22 cellular contexts compared by ENCODE assay signal in the genomic region with DNA sequence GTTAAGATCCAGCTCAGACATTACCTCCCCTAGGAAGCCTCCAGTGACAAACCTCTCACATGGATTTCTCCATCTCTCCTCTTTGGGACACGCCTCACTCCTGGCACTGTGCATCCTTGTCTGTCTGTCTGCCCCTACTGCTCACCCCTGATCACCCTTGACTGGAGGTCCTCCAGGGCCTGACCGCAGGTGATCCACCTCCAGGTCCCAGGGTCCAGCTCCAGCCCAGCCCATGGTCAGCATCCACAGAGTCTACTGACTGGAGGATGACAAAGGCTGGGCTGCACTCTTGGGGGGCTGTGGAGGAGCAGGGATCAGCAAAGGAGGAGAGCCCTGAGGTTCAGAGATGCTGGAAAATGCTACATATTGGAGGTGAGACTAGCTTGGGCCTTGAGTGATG.
DNase-seq lines count a peak whose midpoint lies in the region; ATAC-seq, FAIRE-seq and TF ChIP-seq lines count a peak whose summit lies in the region.
"Had no signal": no experiment of that assay in that cellular context is flagged by ENCODE, and none has a peak within 500 bp of the region (broad histone marks: within the 10 kb centered on the region; RNA-seq: fewer than 3 reads in every experiment).

No MANE protein-coding gene starts in this region.

- no peaks in the 10 kb centered on the region; the same call in 1 of the 2 replicates for H3K27me3 ChIP-seq in H9 (ENCODE audit: insufficient read depth, low read length)
- H3K27me3 ChIP-seq in H1 (replicated peaks in 1 of 4; ENCODE audit: control insufficient read depth in 3 of 4, extremely low read depth in 1 of 4, insufficient read depth in 3 of 4, low read length in 3 of 4), result no peaks in the 10 kb centered on the region
- H3K27me3 ChIP-seq in osteoblast (ENCODE audit: insufficient read depth, low read length), result no peaks in the 10 kb centered on the region
- H3K27me3 ChIP-seq: BLaER1 treated with 17β-estradiol and CSF1 and Interleukin-3, amounts not matched to agents 10 nM and 100 nM had no signal

- peaks cover 16 to 25% of the 10 kb centered on the region in 2 experiments for H3K4me1 Mint-ChIP-seq in H9
- H3K4me1 Mint-ChIP-seq: B cell had no signal

- CTCF ChIA-PET in H1 (lab: Charles Lee; ENCODE audit: partially characterized antibody), result interaction anchor here (2.3 to 4.1 kb wide), 3 partner anchors 22 to 138 kb away, joined by 8 to 28 read pairs (median 10); no protein-coding TSS in a partner anchor

- WGBS in H9 (ENCODE audit: extremely low coverage, insufficient read length, low lambda C conversion rate), result no CpG with 5 or more reads among the region's 2 CpGs
- WGBS in H1 (ENCODE audit: extremely low coverage in 1 of 2, insufficient coverage in 1 of 2, insufficient read length in 1 of 2, insufficient replicate concordance in 2 of 2, low coverage in 1 of 2, low lambda C conversion rate in 2 of 2, missing lambda C conversion rate in 1 of 2), 2 experiments, result 95% methylated on average over 2 of the region's 2 CpGs; no CpG with 5 or more reads in 1 of the 2 experiments

- no peak for TF ChIP-seq RAD21 in H1 (IDR thresholded peaks at IDR 0.05 in 1 of 2, conservative IDR thresholded peaks at IDR 0.05 in 1 of 2; ENCODE audit: low read depth in 2 of 2, low read length in 2 of 2)

- peaks cover 2% of the 10 kb centered on the region for H3K27me3 Mint-ChIP-seq in H9 (ENCODE audit: low read depth)
- H3K27me3 Mint-ChIP-seq: B cell; CD4-positive, alpha-beta T cell had no signal

- POLR2A ChIA-PET in H1 (lab: Charles Lee; ENCODE audit: partially characterized antibody), result no interaction called here

- H3K4me2 ChIP-seq in H9 (ENCODE audit: insufficient read depth, insufficient read length, low read length) (no peak overlapping the region), H1 (ENCODE audit: insufficient read depth in 1 of 2, low read depth in 2 of 2, low read length in 2 of 2) (peak overlapping the region in 1 of 2 experiments; percentile 61; a peak in 1 of 4 replicates), osteoblast (ENCODE audit: insufficient read depth, low read length) (no peak overlapping the region)
- H3K4me2 ChIP-seq: A549; BLaER1 treated with 17β-estradiol and CSF1 and Interleukin-3, amounts not matched to agents 10 nM and 100 nM had no signal

- H3K56ac ChIP-seq in H9 (ENCODE audit: insufficient read length, low read depth, low read length) (no peak overlapping the region), H1 (replicated peaks; ENCODE audit: insufficient read length, low read depth, low read length) (no peak overlapping the region)

- DNase-seq in H9 (no peak), H1 (ENCODE audit: low read depth in 1 of 2, low spot score in 2 of 2) (no peak), osteoblast (ENCODE audit: insufficient read length, low spot score, missing footprints) (peak; percentile 53), HuH-7 (ENCODE audit: low spot score) (no peak), retina (no peak)
- no peak for DNase-seq in stimulated activated naive CD8-positive, alpha-beta T cell treated with anti-CD3 and anti-CD28 coated beads, Interleukin-15, Interleukin-2, amounts not matched to agents 100 U/mL and 50 U/mL, for 24 hours
- DNase-seq: AML-193; Caco-2; Calu3; CD4-positive, alpha-beta T cell; CD8-positive, alpha-beta T cell; DMS79 treated with DMSO at 0.1 percent for 48 hours; GF-D8 had no signal

- no peak overlapping the region for H2BK15ac ChIP-seq in H9 (ENCODE audit: low read depth, low read length)
- no peak overlapping the region for H2BK15ac ChIP-seq in H1 (ENCODE audit: low read length)

- no peak for FAIRE-seq in H1 (lab: Jason Lieb, UNC)
- FAIRE-seq: A549, D721Med, G401.6, GM12891, GM19239 had no signal

- H4K91ac ChIP-seq in H9 (ENCODE audit: insufficient read length, low read depth, low read length) (no peak overlapping the region), H1 (replicated peaks; ENCODE audit: insufficient read length, low read length) (peak overlapping the region; percentile 20)

- H2BK20ac ChIP-seq in H9 (ENCODE audit: low read depth, low read length, poor library complexity, severe bottlenecking) (no peak overlapping the region), H1 (ENCODE audit: low read length) (no peak overlapping the region; the same call in 1 of the 2 replicates)

- no peak for TF ChIP-seq POLR2A in H1 (IDR thresholded peaks at IDR 0.05; ENCODE audit: control extremely low read depth in 1 of 2, low read depth in 2 of 2, low read length in 2 of 2)

- H3T11ph ChIP-seq in H9 (ENCODE audit: low read length), result no peak overlapping the region

- H4K20me1 ChIP-seq in H9 (ENCODE audit: control insufficient read depth, insufficient read depth, insufficient read length) (no peaks in the 10 kb centered on the region), H1 (replicated peaks in 1 of 2; ENCODE audit: control insufficient read depth in 1 of 2, insufficient read depth in 2 of 2, low read length in 2 of 2) (no peaks in the 10 kb centered on the region), osteoblast (ENCODE audit: insufficient read depth, low read length) (no peaks in the 10 kb centered on the region)
- H4K20me1 ChIP-seq: BLaER1 treated with 17β-estradiol and CSF1 and Interleukin-3, amounts not matched to agents 10 nM and 100 nM had no signal

- H2AFZ ChIP-seq in H9 (ENCODE audit: low read length), result no peak overlapping the region
- no peak overlapping the region for H2AFZ ChIP-seq in H1 (ENCODE audit: low read length)
- no peak overlapping the region for H2AFZ ChIP-seq in osteoblast (ENCODE audit: low read length)

- H3K27ac Mint-ChIP-seq in H9, result peak overlapping the region in 2 of 3 experiments; percentile 10 to 36; a peak in 2 of 7 replicates
- H3K27ac Mint-ChIP-seq: B cell; CD4-positive, alpha-beta T cell; CD8-positive, alpha-beta T cell had no signal

- H3K4me3 Mint-ChIP-seq in H9, result peak overlapping the region in 1 of 2 experiments; percentile 38; a peak in 2 of 5 replicates
- H3K4me3 Mint-ChIP-seq: B cell; CD4-positive, alpha-beta T cell; CD8-positive, alpha-beta T cell had no signal

- H2BK5ac ChIP-seq in H9 (ENCODE audit: insufficient read length, low read length), result no peak overlapping the region
- H2BK5ac ChIP-seq in H1 (ENCODE audit: low read depth, low read length), result 0 out of 2 replicates have a peak overlapping the region, but pooled peaks have one; percentile 2

- H3K9ac ChIP-seq in H9 (ENCODE audit: extremely low read depth, insufficient read length, low read length), result no peak overlapping the region
- H3K9ac ChIP-seq in H1 (replicated peaks in 1 of 4; ENCODE audit: extremely low read depth in 1 of 4, low read depth in 3 of 4, low read length in 3 of 4), result no peak overlapping the region
- H3K9ac ChIP-seq: BLaER1 treated with 17β-estradiol and CSF1 and Interleukin-3, amounts not matched to agents 10 nM and 100 nM had no signal

- no peak overlapping the region for H3K14ac ChIP-seq in H9 (ENCODE audit: insufficient read depth, low read length)
- no peak overlapping the region for H3K14ac ChIP-seq in H1 (ENCODE audit: insufficient read length)

- H3K9me3 Mint-ChIP-seq in H9, result no peaks in the 10 kb centered on the region
- H3K9me3 Mint-ChIP-seq: CD4-positive, alpha-beta T cell; CD8-positive, alpha-beta T cell had no signal

- TF ChIP-seq CTCF in H9 (conservative IDR thresholded peaks at IDR 0.05), result no peak
- no peak for TF ChIP-seq CTCF in H1 (IDR thresholded peaks at IDR 0.05; ENCODE audit: control extremely low read depth in 1 of 3, insufficient read depth in 1 of 3, low read depth in 1 of 3, low read length in 3 of 3)
- no peak for TF ChIP-seq CTCF in osteoblast (IDR thresholded peaks at IDR 0.05; ENCODE audit: extremely low read depth, low read depth, low read length)

- TF ChIP-seq EP300 in H1 (IDR thresholded peaks at IDR 0.05; ENCODE audit: borderline replicate concordance in 1 of 2, low read depth in 2 of 2, low read length in 2 of 2), result no peak

- H2AK5ac ChIP-seq in H9 (ENCODE audit: insufficient read length, low read length) (no peak overlapping the region), H1 (ENCODE audit: low read depth, low read length) (no peak overlapping the region)

- no peak overlapping the region for H3K27ac ChIP-seq in H9 (ENCODE audit: insufficient read length, low read depth, low read length)
- no peak overlapping the region for H3K27ac ChIP-seq in H1 (ENCODE audit: low read depth, low read length)
- H3K27ac ChIP-seq in osteoblast (ENCODE audit: low read depth, low read length), result no peak overlapping the region
- H3K27ac ChIP-seq: 22Rv1; A549; BLaER1 treated with 17β-estradiol and CSF1 and Interleukin-3, amounts not matched to agents 10 nM and 100 nM; C4-2B had no signal

- no peaks in the 10 kb centered on the region; the same call in 1 of the 2 replicates for H3K4me1 ChIP-seq in H9 (ENCODE audit: insufficient read depth, low read length)
- H3K4me1 ChIP-seq in H1 (replicated peaks in 1 of 4; ENCODE audit: control insufficient read depth in 3 of 4, insufficient read depth in 4 of 4, low read length in 3 of 4), result peaks cover 3 to 13% (median 7%) of the 10 kb centered on the region in 4 experiments; a peak in 6 of 7 replicates
- H3K4me1 ChIP-seq in osteoblast (ENCODE audit: insufficient read depth, low read length), result no peaks in the 10 kb centered on the region
- H3K4me1 ChIP-seq: A549; BLaER1 treated with 17β-estradiol and CSF1 and Interleukin-3, amounts not matched to agents 10 nM and 100 nM; Caco-2 had no signal

- H2BK12ac ChIP-seq in H9 (ENCODE audit: insufficient read length, low read depth, low read length) (no peak overlapping the region), H1 (ENCODE audit: low read depth, low read length) (no peak overlapping the region)

- ATAC-seq in stimulated activated naive CD8-positive, alpha-beta T cell treated with anti-CD3 and anti-CD28 coated beads, Interleukin-15, Interleukin-2, amounts not matched to agents 100 U/mL and 50 U/mL, for 24 hours, result no peak
- ATAC-seq: A549; CD8-positive, alpha-beta T cell had no signal

- no peaks in the 10 kb centered on the region for H3K36me3 Mint-ChIP-seq in H9 (ENCODE audit: insufficient read depth in 1 of 3, low read depth in 3 of 3)
- H3K36me3 Mint-ChIP-seq: CD8-positive, alpha-beta T cell had no signal

- H3K18ac ChIP-seq in H9 (ENCODE audit: insufficient read length, low read depth, low read length) (no peak overlapping the region), H1 (ENCODE audit: extremely low read depth, low read length) (no peak overlapping the region)

- H3K36me3 ChIP-seq in H1 (ENCODE audit: control insufficient read depth in 2 of 4, insufficient read depth in 4 of 4, low read length in 3 of 4), result no peaks in the 10 kb centered on the region
- H3K36me3 ChIP-seq in osteoblast (ENCODE audit: insufficient read depth, low read length), result no peaks in the 10 kb centered on the region
- H3K36me3 ChIP-seq: BLaER1 treated with 17β-estradiol and CSF1 and Interleukin-3, amounts not matched to agents 10 nM and 100 nM had no signal

- no peak overlapping the region for H2BK120ac ChIP-seq in H9 (ENCODE audit: low read depth, low read length, poor library complexity, severe bottlenecking)
- H2BK120ac ChIP-seq in H1 (replicated peaks; ENCODE audit: low read depth, low read length), result no peak overlapping the region

- H3K79me2 ChIP-seq in H9 (ENCODE audit: insufficient read depth, low read length) (no peaks in the 10 kb centered on the region), H1 (ENCODE audit: control insufficient read depth in 1 of 2, insufficient read depth in 2 of 2, low read length in 2 of 2) (no peaks in the 10 kb centered on the region), osteoblast (ENCODE audit: insufficient read depth, low read length) (no peaks in the 10 kb centered on the region)

- no peak overlapping the region for H4K5ac ChIP-seq in H9 (ENCODE audit: insufficient read length, low read depth, low read length)
- H4K5ac ChIP-seq in H1 (ENCODE audit: insufficient read length, low read depth, low read length), result no peak overlapping the region

- H4K8ac ChIP-seq in H9 (replicated peaks; ENCODE audit: insufficient read length, low read depth, low read length) (no peak overlapping the region), H1 (ENCODE audit: extremely low read depth, insufficient read depth, low read length) (no peak overlapping the region)

- H3K23ac ChIP-seq in H9 (ENCODE audit: insufficient read length, low read depth, low read length) (no peak overlapping the region), H1 (ENCODE audit: insufficient read length) (no peak overlapping the region)

- H3K23me2 ChIP-seq in H9 (ENCODE audit: insufficient read length, low read depth, low read length, poor library complexity, severe bottlenecking) (no peaks in the 10 kb centered on the region), H1 (ENCODE audit: low read depth, low read length) (no peaks in the 10 kb centered on the region)

- no peak overlapping the region for H3K4ac ChIP-seq in H9 (ENCODE audit: low read depth, low read length)
- no peak overlapping the region for H3K4ac ChIP-seq in H1 (replicated peaks; ENCODE audit: insufficient read length, low read depth, low read length)

- H3K79me1 ChIP-seq in H9 (ENCODE audit: insufficient read depth, low read depth, low read length, poor library complexity, severe bottlenecking) (no peaks in the 10 kb centered on the region), H1 (ENCODE audit: low read depth, low read length) (no peaks in the 10 kb centered on the region)

- H3K9me3 ChIP-seq in H9 (ENCODE audit: control insufficient read depth, low read depth, low read length), result no peaks in the 10 kb centered on the region
- no peaks in the 10 kb centered on the region for H3K9me3 ChIP-seq in H1 (ENCODE audit: insufficient read depth in 2 of 2, low read depth in 1 of 2, low read length in 1 of 2)
- no peaks in the 10 kb centered on the region for H3K9me3 ChIP-seq in osteoblast (ENCODE audit: low read depth, low read length)
- H3K9me3 ChIP-seq: A549; BLaER1 treated with 17β-estradiol and CSF1 and Interleukin-3, amounts not matched to agents 10 nM and 100 nM; Caco-2 had no signal

- no peak overlapping the region for H3K4me3 ChIP-seq in H1 (ENCODE audit: extremely low read depth in 1 of 4, insufficient read depth in 2 of 4, low read depth in 3 of 4, low read length in 4 of 4)
- H3K4me3 ChIP-seq in osteoblast (ENCODE audit: insufficient read depth, low read length), result no peak overlapping the region
- H3K4me3 ChIP-seq: A549; BLaER1 treated with 17β-estradiol and CSF1 and Interleukin-3, amounts not matched to agents 10 nM and 100 nM had no signal
